In genomic region chr14:21262410-21262809, GRCh38 we compare ENCODE assay signal across 12 cellular contexts. TPM values are rescaled to one million over a fixed set of nuclear protein-coding genes. Genes with fewer than 3 reads are reported as not detected.
A peak's percentile ranks its signal among the peaks of the same experiment; 100 is the strongest.
DNase-seq lines count a peak whose midpoint lies in the region; ATAC-seq and TF ChIP-seq lines count a peak whose summit lies in the region.
"Had no signal": no experiment of that assay in that cellular context is flagged by ENCODE, and none has a peak within 500 bp of the region (broad histone marks: within the 10 kb centered on the region; RNA-seq: fewer than 3 reads in every experiment).

No MANE protein-coding gene starts in this region.

- H3K27me3 Mint-ChIP-seq in IgD-negative memory B cell: no peaks in the 10 kb centered on the region
- no peaks in the 10 kb centered on the region for H3K27me3 Mint-ChIP-seq in brain

- no peaks in the 10 kb centered on the region for H3K9me3 Mint-ChIP-seq in IgD-negative memory B cell
- H3K9me3 Mint-ChIP-seq in brain: peaks cover 0 to 3% (median 0%) of the 10 kb centered on the region in 5 experiments

- peaks cover 99% of the 10 kb centered on the region for H3K79me2 ChIP-seq in DND-41 (ENCODE audit: insufficient read depth, low read length)

- peaks cover 93% of the 10 kb centered on the region for H4K20me1 ChIP-seq in DND-41 (ENCODE audit: insufficient read depth, low read length)

- H3K27ac Mint-ChIP-seq in IgD-negative memory B cell: peak overlapping the region in 1 of 3 donors; percentile 83
- peak overlapping the region in 4 of 5 experiments; percentile 3 to 54 (median 30) for H3K27ac Mint-ChIP-seq in brain

- H3K27me3 ChIP-seq in DND-41 (ENCODE audit: insufficient read depth, low read length, poor library complexity): no peaks in the 10 kb centered on the region
- no peaks in the 10 kb centered on the region for H3K27me3 ChIP-seq in neutrophil

- peak overlapping the region in 1 of 2 experiments; percentile 40; a peak in 1 of 4 replicates for H3K4me3 ChIP-seq in DND-41 (ENCODE audit: low read depth in 1 of 2, low read length in 2 of 2)
- H3K4me3 ChIP-seq in neutrophil (ENCODE audit: low read depth in 1 of 2, low read length in 1 of 2): no peak overlapping the region

- H3K4me1 ChIP-seq in DND-41 (ENCODE audit: insufficient read depth, low read length) (peaks cover 85% of the 10 kb centered on the region), neutrophil (ENCODE audit: control insufficient read depth in 1 of 2, insufficient read depth in 1 of 2, low read depth in 1 of 2, low read length in 1 of 2) (peaks cover 48 to 58% of the 10 kb centered on the region in 2 experiments)

- no peak for ATAC-seq in DND-41 (ENCODE audit: insufficient read depth, low read depth)

- peak overlapping the region; percentile 28; the same call in 1 of the 2 replicates for H3K9ac ChIP-seq in DND-41 (ENCODE audit: low read depth, low read length)

- peak overlapping the region; percentile 8 to 88 (median 44) for H3K4me3 Mint-ChIP-seq in IgD-negative memory B cell
- peak overlapping the region; percentile 41 to 69 (median 60) for H3K4me3 Mint-ChIP-seq in brain

- no peak for TF ChIP-seq CTCF in DND-41 (IDR thresholded peaks at IDR 0.05; ENCODE audit: borderline replicate concordance, extremely low read depth, low read length, poor library complexity, severe bottlenecking)
- no peak for TF ChIP-seq CTCF in brain (conservative IDR thresholded peaks at IDR 0.05)
- no peak for TF ChIP-seq CTCF in neutrophil (IDR thresholded peaks at IDR 0.05)

- no peaks in the 10 kb centered on the region for H3K9me3 ChIP-seq in DND-41 (ENCODE audit: insufficient read depth, low read length, severe bottlenecking)
- no peaks in the 10 kb centered on the region for H3K9me3 ChIP-seq in neutrophil

- H3K27ac ChIP-seq in DND-41 (ENCODE audit: low read length) (no peak overlapping the region), neutrophil (peak overlapping the region; percentile 7)

- DNase-seq in DND-41: no peak
- no peak for DNase-seq in HPDE6-E6E7 (ENCODE audit: extremely low spot score)
- no peak for DNase-seq in NCI-H128 (lab: John Stamatoyannopoulos, UW; ENCODE audit: unreplicated experiment)
- no peak for DNase-seq in amygdala (lab: John Stamatoyannopoulos, UW)
- DNase-seq: central memory CD4-positive, alpha-beta T cell; KBM-7; mesendoderm; NCI-H446; Right ventricle myocardium superior had no signal

- H3K4me1 Mint-ChIP-seq in IgD-negative memory B cell (peaks cover 58 to 72% (median 69%) of the 10 kb centered on the region in 3 donors), brain (peaks cover 90% of the 10 kb centered on the region)

- H3K4me2 ChIP-seq in DND-41 (ENCODE audit: insufficient read depth, low read length): peak overlapping the region; percentile 73

- peaks cover 95% of the 10 kb centered on the region for H3K36me3 ChIP-seq in DND-41 (ENCODE audit: insufficient read depth, low read length)
- H3K36me3 ChIP-seq in neutrophil: peaks cover 64% of the 10 kb centered on the region

- no peak overlapping the region for H2AFZ ChIP-seq in DND-41 (ENCODE audit: low read depth, low read length)

- H3K36me3 Mint-ChIP-seq in IgD-negative memory B cell (no peaks in the 10 kb centered on the region), brain (peaks cover 95% of the 10 kb centered on the region)

RNA-seq across cellular contexts. Expression of gene HNRNPC, which starts 6.8 kb away (rescaled TPM):
- polyA plus RNA-seq in IgD-negative memory B cell: 741 TPM
- polyA plus RNA-seq in brain (ENCODE audit: insufficient read depth, low read depth, low replicate concordance): 735 TPM

RNA-seq across cellular contexts. Expression of gene RPGRIP1, which starts 17.5 kb away (rescaled TPM):
- 0.14 TPM for polyA plus RNA-seq in IgD-negative memory B cell
- polyA plus RNA-seq in brain (ENCODE audit: insufficient read depth, low read depth, low replicate concordance): not detected
